In genomic region chr18:3703732-3704176, GRCh38 we compare ENCODE assay signal across 9 cellular contexts.
DNase-seq lines count a peak whose midpoint lies in the region; ATAC-seq, FAIRE-seq and TF ChIP-seq lines count a peak whose summit lies in the region.
"Had no signal": no experiment of that assay in that cellular context is flagged by ENCODE, and none has a peak within 500 bp of the region (broad histone marks: within the 10 kb centered on the region; RNA-seq: fewer than 3 reads in every experiment).

No MANE protein-coding gene starts in this region.

- no peak for ATAC-seq in HG02981 (IDR thresholded peaks at IDR 0.05; ENCODE audit: unreplicated experiment)

- H3K9me3 ChIP-seq in BE2C: no peaks in the 10 kb centered on the region
- no peaks in the 10 kb centered on the region for H3K9me3 ChIP-seq in breast epithelium
- H3K9me3 ChIP-seq: SJSA1 had no signal

- DNase-seq in BE2C (peak; percentile 21), GM18507 (ENCODE audit: extremely low spot score, insufficient read length, low read depth) (peak; percentile 8), NOMO-1 treated with dmso at 0.1 percent for 144 hours (lab: John Stamatoyannopoulos, UW; ENCODE audit: unreplicated experiment) (peak; percentile 39), breast epithelium (ENCODE audit: low spot score in 2 of 2) (peak in 1 of 2 donors; percentile 50), kidney epithelial cell (ENCODE audit: low read depth) (no peak)
- DNase-seq in stimulated activated CD4-positive, alpha-beta T cell treated with anti-CD3 and anti-CD28 coated beads, Interleukin-4, amount 100 ng/mL, for 48 hours (ENCODE audit: low read depth in 2 of 2): peak; percentile 6 to 11
- no peak for DNase-seq in activated T-helper 2 cell treated with anti-CD3 and anti-CD28 coated beads, Interferon-gamma antibody, Interleukin-2, Interleukin-4, amounts not matched to agents 10 μg/mL and 5 μg/mL and 100 μg/mL, durations not matched to agents 14 hours and 24 hours and 36 hours (ENCODE audit: low spot score)

- H3K27me3 Mint-ChIP-seq in activated T-helper 2 cell treated with anti-CD3 and anti-CD28 coated beads, Interferon-gamma antibody, Interleukin-2, Interleukin-4, amounts not matched to agents 10 μg/mL and 5 μg/mL and 100 μg/mL, durations not matched to agents 14 hours and 24 hours and 36 hours (ENCODE audit: low read depth): peaks cover 26% of the 10 kb centered on the region

- intact Hi-C loops in breast epithelium (cut with DNase I; ENCODE audit: low total_unique reads): no loop called here
- intact Hi-C loops in activated T-helper 2 cell treated with anti-CD3 and anti-CD28 coated beads, Interferon-gamma antibody, Interleukin-2, Interleukin-4, amounts not matched to agents 10 μg/mL and 5 μg/mL and 100 μg/mL, durations not matched to agents 14 hours and 24 hours and 36 hours (cut with micrococcal nuclease): no loop called here

- no peaks in the 10 kb centered on the region for H3K9me3 Mint-ChIP-seq in activated T-helper 2 cell treated with anti-CD3 and anti-CD28 coated beads, Interferon-gamma antibody, Interleukin-2, Interleukin-4, amounts not matched to agents 10 μg/mL and 5 μg/mL and 100 μg/mL, durations not matched to agents 14 hours and 24 hours and 36 hours

- H3K4me1 Mint-ChIP-seq in activated T-helper 2 cell treated with anti-CD3 and anti-CD28 coated beads, Interferon-gamma antibody, Interleukin-2, Interleukin-4, amounts not matched to agents 10 μg/mL and 5 μg/mL and 100 μg/mL, durations not matched to agents 14 hours and 24 hours and 36 hours (ENCODE audit: low read depth): peaks cover 2% of the 10 kb centered on the region

- no peak for TF ChIP-seq POLR2A in breast epithelium (IDR thresholded peaks at IDR 0.05)

- H3K4me1 ChIP-seq in BE2C (no peaks in the 10 kb centered on the region), breast epithelium (no peaks in the 10 kb centered on the region)
- H3K4me1 ChIP-seq: SJSA1 had no signal

- no peak overlapping the region for H3K27ac Mint-ChIP-seq in activated T-helper 2 cell treated with anti-CD3 and anti-CD28 coated beads, Interferon-gamma antibody, Interleukin-2, Interleukin-4, amounts not matched to agents 10 μg/mL and 5 μg/mL and 100 μg/mL, durations not matched to agents 14 hours and 24 hours and 36 hours

- no peaks in the 10 kb centered on the region for H3K36me3 Mint-ChIP-seq in activated T-helper 2 cell treated with anti-CD3 and anti-CD28 coated beads, Interferon-gamma antibody, Interleukin-2, Interleukin-4, amounts not matched to agents 10 μg/mL and 5 μg/mL and 100 μg/mL, durations not matched to agents 14 hours and 24 hours and 36 hours (ENCODE audit: low read depth)

- H3K27me3 ChIP-seq in BE2C: no peaks in the 10 kb centered on the region
- H3K27me3 ChIP-seq in breast epithelium: no peaks in the 10 kb centered on the region
- H3K27me3 ChIP-seq in kidney epithelial cell (ENCODE audit: control insufficient read depth, insufficient read depth, low read length): no peaks in the 10 kb centered on the region
- H3K27me3 ChIP-seq: SJSA1 had no signal

- no peak overlapping the region for H3K4me3 Mint-ChIP-seq in activated T-helper 2 cell treated with anti-CD3 and anti-CD28 coated beads, Interferon-gamma antibody, Interleukin-2, Interleukin-4, amounts not matched to agents 10 μg/mL and 5 μg/mL and 100 μg/mL, durations not matched to agents 14 hours and 24 hours and 36 hours (ENCODE audit: low read depth)

- TF ChIP-seq CTCF in BE2C (IDR thresholded peaks at IDR 0.05; ENCODE audit: low read depth, low read length) (peak; percentile 63), breast epithelium (IDR thresholded peaks at IDR 0.05) (peak; percentile 63 to 74 (median 69)), kidney epithelial cell (IDR thresholded peaks at IDR 0.05; ENCODE audit: insufficient read depth, low read length, poor library complexity, severe bottlenecking) (peak; percentile 85)

- no peak overlapping the region for H3K27ac ChIP-seq in breast epithelium
- H3K27ac ChIP-seq: SJSA1 had no signal

- no peak for FAIRE-seq in GM18507 (lab: Jason Lieb, UNC)

- H3K36me3 ChIP-seq in BE2C (no peaks in the 10 kb centered on the region), breast epithelium (no peaks in the 10 kb centered on the region), kidney epithelial cell (ENCODE audit: control insufficient read depth, insufficient read depth, low read length) (no peaks in the 10 kb centered on the region)
- H3K36me3 ChIP-seq: SJSA1 had no signal

- no peak overlapping the region for H3K4me3 ChIP-seq in BE2C (ENCODE audit: low read depth, low read length)
- H3K4me3 ChIP-seq in breast epithelium: no peak overlapping the region
- H3K4me3 ChIP-seq in kidney epithelial cell (ENCODE audit: low read depth, low read length): no peak overlapping the region
- H3K4me3 ChIP-seq: SJSA1 had no signal

Comparison
In these comparisons a context has a peak if more than half of its experiments do, and no peak if none do; other contexts are left out.
1. DNase-seq: peak in BE2C (single experiment), GM18507 (single experiment), NOMO-1 treated with dmso at 0.1 percent for 144 hours (single experiment) and stimulated activated CD4-positive, alpha-beta T cell treated with anti-CD3 and anti-CD28 coated beads, Interleukin-4, amount 100 ng/mL, for 48 hours (2 of 2); none in kidney epithelial cell (single experiment) and activated T-helper 2 cell treated with anti-CD3 and anti-CD28 coated beads, Interferon-gamma antibody, Interleukin-2, Interleukin-4, amounts not matched to agents 10 μg/mL and 5 μg/mL and 100 μg/mL, durations not matched to agents 14 hours and 24 hours and 36 hours (single experiment).
2. Peak in every context shown above with its lines, with median percentiles within 50 percentile points of each other: CTCF ChIP-seq.